Comparison of ENCODE assay signal across 10 cellular contexts in genomic region chr10:123034332-123034731, GRCh38.
"Had no signal": no experiment of that assay in that cellular context is flagged by ENCODE, and none has a peak within 500 bp of the region (broad histone marks: within the 10 kb centered on the region; RNA-seq: fewer than 3 reads in every experiment).

No MANE protein-coding gene starts in this region.

- ATAC-seq: HCT116, K562 had no signal

- H3K27ac Mint-ChIP-seq: HFFc6 had no signal

- DNase-seq: GM23248, GOT3, H7, HFFc6, IMR-90, KG1 had no signal

- H3K9me3 Mint-ChIP-seq: HFFc6 had no signal

- H3K27ac ChIP-seq: GM23248, HL-60 had no signal

- H3K4me3 ChIP-seq: GM23248, HAP-1, K562 had no signal

- H3K9ac ChIP-seq: GM23248 had no signal

- H3K9me3 ChIP-seq: HAP-1 had no signal

- H3K4me3 Mint-ChIP-seq: HFFc6 had no signal

- H3K36me3 ChIP-seq: HAP-1 had no signal
